ENCODE assay signal across 13 cellular contexts in genomic region chr10:88987243-88987726, GRCh38. TPM values are rescaled to one million over a fixed set of nuclear protein-coding genes. Genes with fewer than 3 reads are reported as not detected.
DNase-seq lines count a peak whose midpoint lies in the region; ATAC-seq, FAIRE-seq and TF ChIP-seq lines count a peak whose summit lies in the region.
"Had no signal": no experiment of that assay in that cellular context is flagged by ENCODE, and none has a peak within 500 bp of the region (broad histone marks: within the 10 kb centered on the region; RNA-seq: fewer than 3 reads in every experiment).

No MANE protein-coding gene starts in this region.

- no peak overlapping the region for H2BK5ac ChIP-seq in IMR-90 (ENCODE audit: low read depth, low read length, poor library complexity, severe bottlenecking)

- H3K9me1 ChIP-seq in IMR-90 (ENCODE audit: insufficient read depth, low read length) = no peaks in the 10 kb centered on the region

- no peak overlapping the region for H3K14ac ChIP-seq in IMR-90 (replicated peaks; ENCODE audit: low read depth, low read length)

- intact Hi-C loops in IMR-90 (cut with micrococcal nuclease) = loop anchor here (1.0 to 5.0 kb wide), 3 partner anchors 52 to 295 kb away; no protein-coding TSS in a partner anchor
- intact Hi-C loops in pancreas (cut with DNase I) = loop anchor here in 2 of 3 donors (5.0 kb wide), 1 partner anchor 50 kb away; no protein-coding TSS in a partner anchor

- peak overlapping the region; percentile 66; the same call in 1 of the 2 replicates for H3K23ac ChIP-seq in IMR-90 (ENCODE audit: low read depth, low read length)

- peak; percentile 8 for DNase-seq in activated naive CD4-positive, alpha-beta T cell treated with Interleukin-2 at 50 U/mL for 16 hours
- DNase-seq in activated naive CD4-positive, alpha-beta T cell (lab: John Stamatoyannopoulos, UW) = no peak
- DNase-seq in IMR-90 = no peak
- DNase-seq in activated naive CD4-positive, alpha-beta T cell treated with anti-CD3 and anti-CD28 coated beads, Interleukin-2, amount 50 U/mL, for 16 hours = peak; percentile 10
- DNase-seq in thoracic aorta (ENCODE audit: low spot score) = no peak
- DNase-seq in kidney glomerular epithelial cell (lab: John Stamatoyannopoulos, UW) = no peak
- no peak for DNase-seq in medulla oblongata (ENCODE audit: extremely low spot score)
- no peak for DNase-seq in pancreas
- DNase-seq: islet precursor cell, NCI-H524 treated with DMSO at 0.1 percent for 48 hours had no signal

- H3K56ac ChIP-seq in IMR-90 (ENCODE audit: extremely low read depth, insufficient read depth, low read length) = no peak overlapping the region

- POLR2A ChIA-PET in IMR-90 (lab: Charles Lee; ENCODE audit: unreplicated experiment) = no interaction called here

- H3K36me3 ChIP-seq in IMR-90 (ENCODE audit: control insufficient read depth, insufficient read depth, low read length) = no peaks in the 10 kb centered on the region
- no peaks in the 10 kb centered on the region for H3K36me3 ChIP-seq in thoracic aorta
- no peaks in the 10 kb centered on the region for H3K36me3 ChIP-seq in pancreas
- H3K36me3 ChIP-seq: BE2C, cardiac muscle cell had no signal

- in situ Hi-C loops in IMR-90 (cut with MboI; ENCODE audit: low sequenced_read_pairs) = no loop called here

- no peak overlapping the region for H2BK15ac ChIP-seq in IMR-90 (ENCODE audit: low read depth, low read length)

- no peak for TF ChIP-seq RAD21 in IMR-90 (IDR thresholded peaks at IDR 0.05; ENCODE audit: low read length)

- FAIRE-seq in pancreas (lab: Jason Lieb, UNC) = no peak

- CTCF ChIA-PET in IMR-90 (lab: Yijun Ruan, JAX) = interaction anchor here (0.5 to 1.4 kb wide), 18 partner anchors 9 to 228 kb away, joined by 3 to 12 read pairs (median 4); no protein-coding TSS in a partner anchor

- H3K9ac ChIP-seq in IMR-90 (ENCODE audit: low read depth, low read length) = no peak overlapping the region

- H2BK120ac ChIP-seq in IMR-90 (ENCODE audit: low read depth, low read length) = no peak overlapping the region

- H3K18ac ChIP-seq in IMR-90 (ENCODE audit: low read depth, low read length) = no peak overlapping the region

- H2AFZ ChIP-seq in IMR-90 (replicated peaks; ENCODE audit: low read length, poor library complexity) = no peak overlapping the region

- 0 out of 2 replicates have a peak overlapping the region, but pooled peaks have one; percentile 66 for H2AK5ac ChIP-seq in IMR-90 (ENCODE audit: low read depth, low read length)

- H3K4ac ChIP-seq in IMR-90 (ENCODE audit: low read depth, low read length) = 0 out of 2 replicates have a peak overlapping the region, but pooled peaks have one; percentile 24

- no peak overlapping the region for H2BK20ac ChIP-seq in IMR-90 (ENCODE audit: low read depth, low read length)

- H3K4me2 ChIP-seq in IMR-90 (ENCODE audit: low read depth, low read length) = no peak overlapping the region

- no peak overlapping the region for H4K91ac ChIP-seq in IMR-90 (ENCODE audit: insufficient read depth, low read depth, low read length)

- H3K9me3 ChIP-seq in IMR-90 (ENCODE audit: control insufficient read depth, insufficient read depth, low read length) = no peaks in the 10 kb centered on the region
- H3K9me3 ChIP-seq in thoracic aorta = no peaks in the 10 kb centered on the region
- H3K9me3 ChIP-seq in pancreas = no peaks in the 10 kb centered on the region
- H3K9me3 ChIP-seq: BE2C had no signal

- ATAC-seq in IMR-90 (ENCODE audit: low read depth) (no peak), thoracic aorta (ENCODE audit: insufficient number of reproducible peaks, low FRiP score, low read depth) (no peak), pancreas (no peak)
- ATAC-seq: esophagus mucosa had no signal

- peaks cover 8% of the 10 kb centered on the region for H3K4me1 ChIP-seq in IMR-90 (ENCODE audit: control insufficient read depth, insufficient read depth, low read length)
- H3K4me1 ChIP-seq in thoracic aorta (ENCODE audit: control insufficient read depth in 1 of 2, low read depth in 2 of 2) = peaks cover 30 to 79% of the 10 kb centered on the region in 2 donors
- H3K4me1 ChIP-seq in pancreas = peaks cover 0 to 6% (median 4%) of the 10 kb centered on the region in 3 donors

- H3K27me3 ChIP-seq in IMR-90 (ENCODE audit: control insufficient read depth, insufficient read depth, low read length) = no peaks in the 10 kb centered on the region
- H3K27me3 ChIP-seq in thoracic aorta (replicated peaks; ENCODE audit: insufficient read depth) = no peaks in the 10 kb centered on the region
- H3K27me3 ChIP-seq in pancreas = no peaks in the 10 kb centered on the region

- no TSS peak for BruUV-seq in IMR-90 (replicated peaks; lab: Mats Ljungman, UMichigan)

- H3K27ac ChIP-seq in IMR-90 (ENCODE audit: insufficient read depth, low read length) (no peak overlapping the region), thoracic aorta (peak overlapping the region; percentile 16 to 40), pancreas (no peak overlapping the region)
- H3K27ac ChIP-seq: cardiac muscle cell had no signal

- peak overlapping the region; percentile 13; the same call in 1 of the 2 replicates for H4K5ac ChIP-seq in IMR-90 (ENCODE audit: low read depth, low read length)

- dilution Hi-C loops in IMR-90 (cut with HindIII; ENCODE audit: low sequenced_read_pairs, unreplicated experiment) = no loop called here

- H4K20me1 ChIP-seq in IMR-90 (ENCODE audit: insufficient read depth, low read length) = no peaks in the 10 kb centered on the region; the same call in 1 of the 2 replicates

- peaks cover 35 to 62% of the 10 kb centered on the region in 2 experiments for H3K79me1 ChIP-seq in IMR-90 (ENCODE audit: low read depth in 1 of 2, low read length in 2 of 2)

- H2AK9ac ChIP-seq in IMR-90 (replicated peaks; ENCODE audit: low read depth, low read length, poor library complexity) = no peak overlapping the region

- H4K8ac ChIP-seq in IMR-90 (ENCODE audit: low read depth in 2 of 2, low read length in 2 of 2) = peak overlapping the region in 1 of 2 experiments; percentile 41; a peak in 1 of 4 replicates

- no peak for TF ChIP-seq POLR2A in IMR-90 (IDR thresholded peaks at IDR 0.05; ENCODE audit: low read depth, low read length)

- H3K4me3 ChIP-seq in IMR-90 (ENCODE audit: insufficient read depth, low read depth, low read length) = no peak overlapping the region
- no peak overlapping the region for H3K4me3 ChIP-seq in thoracic aorta
- no peak overlapping the region for H3K4me3 ChIP-seq in pancreas
- H3K4me3 ChIP-seq: cardiac muscle cell had no signal

- TF ChIP-seq CTCF in IMR-90 (conservative IDR thresholded peaks at IDR 0.05; ENCODE audit: low read depth, low read length) (no peak), thoracic aorta (IDR thresholded peaks at IDR 0.05) (no peak), pancreas (IDR thresholded peaks at IDR 0.05) (peak in 1 of 4 donors; percentile 0)

TF ChIP-seq in IMR-90, 13 proteins besides CTCF, POLR2A, EP300 and RAD21:
- no peak for TF ChIP-seq RFX5 (IDR thresholded peaks at IDR 0.05; ENCODE audit: low read depth, low read length)
- no peak for TF ChIP-seq FOS (IDR thresholded peaks at IDR 0.05; ENCODE audit: low read depth, low read length)
- TF ChIP-seq MAZ (IDR thresholded peaks at IDR 0.05; ENCODE audit: borderline replicate concordance, low read depth, low read length) = no peak
- no peak for TF ChIP-seq RCOR1 (IDR thresholded peaks at IDR 0.05; ENCODE audit: insufficient replicate concordance, low read length)
- TF ChIP-seq BHLHE40 (IDR thresholded peaks at IDR 0.05; ENCODE audit: low read depth, low read length) = no peak
- no peak for TF ChIP-seq SMC3 (IDR thresholded peaks at IDR 0.05; ENCODE audit: low read depth, low read length)

RNA-seq across cellular contexts. Expression of gene FAS, which starts 3.3 kb away (rescaled TPM):
- total RNA-seq in IMR-90 (2012; rRNA removed) = 53.8 and 54.7 TPM in 2 replicates
- 31.1 and 34.3 TPM in 2 replicates for polyA plus RNA-seq in IMR-90 (2012; rRNA removed)
- polyA plus RNA-seq in IMR-90 (2012; cell fraction: cytosol; rRNA removed) = 11.6 and 17.5 TPM in 2 replicates
- polyA plus RNA-seq in IMR-90 (2012; cell fraction: nucleus; rRNA removed; ENCODE audit: low replicate concordance) = 7.6 and 49.3 TPM in 2 replicates
- 10 to 100 TPM; 24.0 to 32.6 TPM for total RNA-seq in thoracic aorta
- 10 to 100 TPM in 1 of 6 donors, 1 to 10 TPM in 5; 2.6 to 10.3 (median 4.1) TPM for total RNA-seq in pancreas
- 1 to 10 TPM; 1.4 to 2.8 TPM for polyA plus RNA-seq in pancreas

RNA-seq across cellular contexts. Expression of gene ACTA2, which starts 34.7 kb away (rescaled TPM):
- total RNA-seq in IMR-90 (2012; rRNA removed) (757 and 978 TPM in 2 replicates), thoracic aorta (over 10,000 TPM in 1 of 2 donors, 1,000 to 10,000 TPM in 1; 4,797 to 12,240 TPM), pancreas (10 to 100 TPM in 4 of 6 donors, 1 to 10 TPM in 2; 8.1 to 78.7 (median 17.5) TPM)
- polyA plus RNA-seq in IMR-90 (2012; rRNA removed) (1,117 and 1,235 TPM in 2 replicates), pancreas (10 to 100 TPM; 58.0 to 78.4 TPM)
- 948 and 1,147 TPM in 2 replicates for polyA plus RNA-seq in IMR-90 (2012; cell fraction: cytosol; rRNA removed)
- 396 and 625 TPM in 2 replicates for polyA plus RNA-seq in IMR-90 (2012; cell fraction: nucleus; rRNA removed; ENCODE audit: low replicate concordance)

Comparison
In these comparisons a context has a peak if more than half of its experiments do, and no peak if none do; other contexts are left out.
1. DNase-seq: peak in activated naive CD4-positive, alpha-beta T cell treated with Interleukin-2 at 50 U/mL for 16 hours (single experiment) and activated naive CD4-positive, alpha-beta T cell treated with anti-CD3 and anti-CD28 coated beads, Interleukin-2, amount 50 U/mL, for 16 hours (single experiment); none in activated naive CD4-positive, alpha-beta T cell (0 of 4), IMR-90 (single experiment), thoracic aorta (single experiment), kidney glomerular epithelial cell (single experiment), medulla oblongata (single experiment) and pancreas (0 of 6).
2. H3K27ac ChIP-seq: peak in thoracic aorta (2 of 2); none in IMR-90 (single experiment) and pancreas (0 of 4).